ENCODE assay signal across 8 cellular contexts in the genomic region with DNA sequence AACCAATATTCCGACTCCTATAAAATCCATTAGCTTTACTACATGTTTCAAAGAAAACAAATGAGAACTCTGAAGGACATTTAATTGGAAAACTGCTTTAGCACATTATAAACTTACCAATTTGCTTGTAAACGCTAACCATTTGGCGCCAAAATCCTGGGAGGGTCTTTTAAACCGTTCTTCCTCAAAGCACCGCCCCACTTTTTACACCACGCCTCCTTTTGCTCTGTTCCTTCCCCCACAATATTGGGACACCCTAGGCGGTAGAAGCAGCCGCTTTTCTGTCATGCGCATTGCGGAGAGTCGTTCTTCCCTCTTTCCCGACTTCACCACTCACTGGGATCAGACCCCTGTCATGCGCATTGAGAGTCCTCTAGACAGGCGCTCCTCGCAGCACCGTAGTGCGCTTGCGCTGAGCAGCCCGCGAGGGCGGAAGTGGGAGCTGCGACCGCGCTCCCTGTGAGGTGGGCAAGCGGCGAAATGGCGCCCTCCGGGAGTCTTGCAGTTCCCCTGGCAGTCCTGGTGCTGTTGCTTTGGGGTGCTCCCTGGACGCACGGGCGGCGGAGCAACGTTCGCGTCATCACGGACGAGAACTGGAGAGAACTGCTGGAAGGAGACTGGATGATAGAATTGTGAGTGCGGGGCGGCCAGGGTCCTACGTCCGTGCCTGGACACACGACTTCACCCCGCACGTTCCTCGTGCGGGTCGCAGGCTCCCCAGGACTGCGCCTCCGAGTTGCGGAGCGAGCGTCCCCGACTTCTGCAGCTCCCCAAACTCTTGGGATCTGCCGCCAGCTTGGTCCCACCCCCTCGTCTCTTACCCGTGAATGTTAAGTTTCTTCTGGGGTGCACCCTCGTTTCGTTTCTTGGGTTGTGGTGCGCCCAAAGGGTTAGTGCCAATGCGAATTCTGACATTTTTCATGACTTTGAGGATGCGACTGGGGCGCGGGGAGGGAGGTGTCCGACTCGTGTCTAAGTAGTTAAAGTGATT. TPM values are rescaled to one million over a fixed set of nuclear protein-coding genes. Genes with fewer than 3 reads are reported as not detected.
DNase-seq lines count a peak whose midpoint lies in the region; ATAC-seq and TF ChIP-seq lines count a peak whose summit lies in the region.

A gene with protein sequence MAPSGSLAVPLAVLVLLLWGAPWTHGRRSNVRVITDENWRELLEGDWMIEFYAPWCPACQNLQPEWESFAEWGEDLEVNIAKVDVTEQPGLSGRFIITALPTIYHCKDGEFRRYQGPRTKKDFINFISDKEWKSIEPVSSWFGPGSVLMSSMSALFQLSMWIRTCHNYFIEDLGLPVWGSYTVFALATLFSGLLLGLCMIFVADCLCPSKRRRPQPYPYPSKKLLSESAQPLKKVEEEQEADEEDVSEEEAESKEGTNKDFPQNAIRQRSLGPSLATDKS (plus strand): TSS at position 435 of the 991 bp plus-strand sequence. CDS start 46 bp downstream, at position 481.

- no peaks in the 10 kb centered on the region for H3K27me3 Mint-ChIP-seq in CD14-positive monocyte (ENCODE audit: low read depth in 3 of 3)
- H3K27me3 Mint-ChIP-seq in activated CD4-positive, alpha-beta T cell treated with anti-CD3 and anti-CD28 coated beads, Interleukin-2, amount 10 ng/mL, durations not matched to agents 7 days and 5 days: no peaks in the 10 kb centered on the region

- CTCF ChIA-PET in activated CD4-positive, alpha-beta T cell treated with anti-CD3 and anti-CD28 coated beads, Interleukin-2, amount 10 ng/mL, durations not matched to agents 7 days and 5 days (lab: Charles Lee): interaction anchor here (0.7 to 2.2 kb wide), 2 partner anchors 11 to 22 kb away, joined by 3 to 5 read pairs; no protein-coding TSS in a partner anchor

- H3K9me3 Mint-ChIP-seq in CD14-positive monocyte: peaks cover 0 to 4% (median 0%) of the 10 kb centered on the region in 7 donors
- H3K9me3 Mint-ChIP-seq in activated CD4-positive, alpha-beta T cell treated with anti-CD3 and anti-CD28 coated beads, Interleukin-2, amount 10 ng/mL, durations not matched to agents 7 days and 5 days: peaks cover 3% of the 10 kb centered on the region

- POLR2A ChIA-PET in activated CD4-positive, alpha-beta T cell treated with anti-CD3 and anti-CD28 coated beads, Interleukin-2, amount 10 ng/mL, durations not matched to agents 7 days and 5 days (lab: Charles Lee): interaction anchor here (1.1 kb wide), 1 partner anchor 146 kb away, joined by 3 read pairs; no protein-coding TSS in a partner anchor

- ATAC-seq in GM19372 (IDR thresholded peaks at IDR 0.05; ENCODE audit: low read depth, unreplicated experiment) (peak; percentile 90), HG03521 (IDR thresholded peaks at IDR 0.05; ENCODE audit: unreplicated experiment) (peak; percentile 87)

- H3K4me1 Mint-ChIP-seq in CD14-positive monocyte: peaks cover 5% of the 10 kb centered on the region
- peaks cover 33% of the 10 kb centered on the region for H3K4me1 Mint-ChIP-seq in activated CD4-positive, alpha-beta T cell treated with anti-CD3 and anti-CD28 coated beads, Interleukin-2, amount 10 ng/mL, durations not matched to agents 7 days and 5 days

- H3K27ac Mint-ChIP-seq in CD14-positive monocyte: no peak within 1 kb of the TSS
- H3K27ac Mint-ChIP-seq in activated CD4-positive, alpha-beta T cell treated with anti-CD3 and anti-CD28 coated beads, Interleukin-2, amount 10 ng/mL, durations not matched to agents 7 days and 5 days: no peak within 1 kb of the TSS

- no peak for TF ChIP-seq CTCF in CD14-positive monocyte (IDR thresholded peaks at IDR 0.05)

- no peak within 1 kb of the TSS for H3K4me3 Mint-ChIP-seq in CD14-positive monocyte
- no peak within 1 kb of the TSS for H3K4me3 Mint-ChIP-seq in activated CD4-positive, alpha-beta T cell treated with anti-CD3 and anti-CD28 coated beads, Interleukin-2, amount 10 ng/mL, durations not matched to agents 7 days and 5 days

- H3K36me3 Mint-ChIP-seq in CD14-positive monocyte: peaks cover under 1 to 7% of the 10 kb centered on the region in 2 donors
- peaks cover 12% of the 10 kb centered on the region for H3K36me3 Mint-ChIP-seq in activated CD4-positive, alpha-beta T cell treated with anti-CD3 and anti-CD28 coated beads, Interleukin-2, amount 10 ng/mL, durations not matched to agents 7 days and 5 days (ENCODE audit: low read depth)

- DNase-seq in CD14-positive monocyte (ENCODE audit: low spot score): peak; percentile 96
- DNase-seq in NCI-H69 (lab: John Stamatoyannopoulos, UW): peak; percentile 100
- DNase-seq in activated CD4-positive, alpha-beta T cell treated with anti-CD3 and anti-CD28 coated beads, Interleukin-2, amount 10 ng/mL, durations not matched to agents 7 days and 5 days: peak; percentile 90
- peak; percentile 99 for DNase-seq in dedifferentiated amniotic fluid mesenchymal stem cell (ENCODE audit: extremely low spot score)
- peak; percentile 100 for DNase-seq in left kidney (ENCODE audit: low read depth, low spot score)
- DNase-seq in stimulated activated CD4-positive, alpha-beta T cell treated with anti-CD3 and anti-CD28 coated beads, Interleukin-2, amount 100 ng/mL, for 24 hours: peak; percentile 90

- intact Hi-C loops in CD14-positive monocyte (cut with micrococcal nuclease): loop anchor here in 1 of 2 donors (1.0 kb wide), 1 partner anchor 285 kb away; no protein-coding TSS in a partner anchor

RNA-seq across cellular contexts. Expression of the gene that starts here (rescaled TPM):
- polyA plus RNA-seq in CD14-positive monocyte: 10 to 100 TPM; 62.6 to 76.8 TPM
- total RNA-seq in activated CD4-positive, alpha-beta T cell treated with anti-CD3 and anti-CD28 coated beads, Interleukin-2, amount 10 ng/mL, durations not matched to agents 7 days and 5 days: 10 to 100 TPM; 48.1 to 50.6 TPM

Comparison
In these comparisons a context has a peak if more than half of its experiments do, and no peak if none do; other contexts are left out.
1. Peak in every context shown above with its lines: DNase-seq and ATAC-seq.